8 cellular contexts compared by ENCODE assay signal in genomic region chr14:106348873-106349540, GRCh38.
A peak's percentile ranks its signal among the peaks of the same experiment; 100 is the strongest.
DNase-seq lines count a peak whose midpoint lies in the region; ATAC-seq lines count a peak whose summit lies in the region.
"Not testable (repeated sequence)": the region's sequence is repeated elsewhere in the genome, so short reads cannot be mapped to it uniquely, and the experiment has no call there.

No MANE protein-coding gene starts in this region.

- H3K27ac ChIP-seq in CD4-positive, CD25-positive, alpha-beta regulatory T cell (ENCODE audit: insufficient read depth, low read length, poor library complexity, severe bottlenecking): not testable (repeated sequence)

- H3K36me3 ChIP-seq in CD4-positive, CD25-positive, alpha-beta regulatory T cell (ENCODE audit: control insufficient read depth, insufficient read depth, low read length): not testable (repeated sequence)

- not testable (repeated sequence) for H3K9me3 ChIP-seq in CD4-positive, CD25-positive, alpha-beta regulatory T cell (ENCODE audit: control insufficient read depth in 2 of 2, low read length in 2 of 2)

- not testable (repeated sequence) for H3K4me1 Mint-ChIP-seq in CD4-positive, CD25-positive, alpha-beta regulatory T cell; activated naive CD8-positive, alpha-beta T cell treated with anti-CD3 and anti-CD28 coated beads, Interleukin-2, amount 10 ng/mL, durations not matched to agents 7 days and 5 days

- H3K4me3 Mint-ChIP-seq in CD4-positive, CD25-positive, alpha-beta regulatory T cell; activated naive CD8-positive, alpha-beta T cell treated with anti-CD3 and anti-CD28 coated beads, Interleukin-2, amount 10 ng/mL, durations not matched to agents 7 days and 5 days: not testable (repeated sequence)

- not testable (repeated sequence) for H3K36me3 Mint-ChIP-seq in CD4-positive, CD25-positive, alpha-beta regulatory T cell; activated naive CD8-positive, alpha-beta T cell treated with anti-CD3 and anti-CD28 coated beads, Interleukin-2, amount 10 ng/mL, durations not matched to agents 7 days and 5 days

- POLR2A ChIA-PET in activated naive CD8-positive, alpha-beta T cell treated with anti-CD3 and anti-CD28 coated beads, Interleukin-2, amount 10 ng/mL, durations not matched to agents 7 days and 5 days (lab: Charles Lee): not testable (repeated sequence)

- H3K27me3 Mint-ChIP-seq in CD4-positive, CD25-positive, alpha-beta regulatory T cell: peaks cover 51% of the 10 kb centered on the region
- H3K27me3 Mint-ChIP-seq in activated naive CD8-positive, alpha-beta T cell treated with anti-CD3 and anti-CD28 coated beads, Interleukin-2, amount 10 ng/mL, durations not matched to agents 7 days and 5 days: peaks cover 17% of the 10 kb centered on the region

- peak; percentile 42 to 60 for ATAC-seq in CD4-positive, CD25-positive, alpha-beta regulatory T cell (ENCODE audit: low read depth in 2 of 2)
- not testable (repeated sequence) for ATAC-seq in activated naive CD8-positive, alpha-beta T cell treated with anti-CD3 and anti-CD28 coated beads, Interleukin-2, amount 10 ng/mL, durations not matched to agents 7 days and 5 days (ENCODE audit: low read depth)
- peak; percentile 33 for ATAC-seq in left lobe of liver

- H3K9me3 Mint-ChIP-seq in CD4-positive, CD25-positive, alpha-beta regulatory T cell; activated naive CD8-positive, alpha-beta T cell treated with anti-CD3 and anti-CD28 coated beads, Interleukin-2, amount 10 ng/mL, durations not matched to agents 7 days and 5 days: not testable (repeated sequence)

- H3K27me3 ChIP-seq in CD4-positive, CD25-positive, alpha-beta regulatory T cell (ENCODE audit: control insufficient read depth, insufficient read depth, low read length): not testable (repeated sequence)

- H3K27ac Mint-ChIP-seq in CD4-positive, CD25-positive, alpha-beta regulatory T cell; activated naive CD8-positive, alpha-beta T cell treated with anti-CD3 and anti-CD28 coated beads, Interleukin-2, amount 10 ng/mL, durations not matched to agents 7 days and 5 days: not testable (repeated sequence)

- peak; percentile 33 to 79 (median 59) for DNase-seq in CD4-positive, CD25-positive, alpha-beta regulatory T cell
- DNase-seq in HK-2 (ENCODE audit: unreplicated experiment) (peak; percentile 51), SW480 (ENCODE audit: low spot score) (peak; percentile 60)
- DNase-seq in activated CD8-positive, alpha-beta memory T cell treated with anti-CD3 and anti-CD28 coated beads for 4 hours (ENCODE audit: low read depth in 2 of 2): peak; percentile 23 to 82
- DNase-seq in activated naive CD8-positive, alpha-beta T cell treated with anti-CD3 and anti-CD28 coated beads, Interleukin-2, amount 10 ng/mL, durations not matched to agents 7 days and 5 days: peak; percentile 83
- not testable (repeated sequence) for DNase-seq in left lobe of liver (ENCODE audit: low spot score)
- DNase-seq in stimulated activated CD4-positive, alpha-beta T cell treated with anti-CD3 and anti-CD28 coated beads, Interleukin-15, amount 100 ng/mL, for 1 hour (ENCODE audit: low read depth in 1 of 2, low spot score in 1 of 2): peak; percentile 28 to 60
- DNase-seq in stimulated activated CD8-positive, alpha-beta memory T cell treated with anti-CD3 and anti-CD28 coated beads, Interleukin-7, amount 100 ng/mL, for 24 hours (ENCODE audit: low read depth): peak; percentile 36

- H3K4me1 ChIP-seq in CD4-positive, CD25-positive, alpha-beta regulatory T cell (ENCODE audit: control insufficient read depth, insufficient read depth, low read length, poor library complexity, severe bottlenecking): not testable (repeated sequence)

- not testable (repeated sequence) for H3K4me3 ChIP-seq in CD4-positive, CD25-positive, alpha-beta regulatory T cell (ENCODE audit: low read depth, low read length)
